ENCODE assay signal across 9 cellular contexts in the genomic region with DNA sequence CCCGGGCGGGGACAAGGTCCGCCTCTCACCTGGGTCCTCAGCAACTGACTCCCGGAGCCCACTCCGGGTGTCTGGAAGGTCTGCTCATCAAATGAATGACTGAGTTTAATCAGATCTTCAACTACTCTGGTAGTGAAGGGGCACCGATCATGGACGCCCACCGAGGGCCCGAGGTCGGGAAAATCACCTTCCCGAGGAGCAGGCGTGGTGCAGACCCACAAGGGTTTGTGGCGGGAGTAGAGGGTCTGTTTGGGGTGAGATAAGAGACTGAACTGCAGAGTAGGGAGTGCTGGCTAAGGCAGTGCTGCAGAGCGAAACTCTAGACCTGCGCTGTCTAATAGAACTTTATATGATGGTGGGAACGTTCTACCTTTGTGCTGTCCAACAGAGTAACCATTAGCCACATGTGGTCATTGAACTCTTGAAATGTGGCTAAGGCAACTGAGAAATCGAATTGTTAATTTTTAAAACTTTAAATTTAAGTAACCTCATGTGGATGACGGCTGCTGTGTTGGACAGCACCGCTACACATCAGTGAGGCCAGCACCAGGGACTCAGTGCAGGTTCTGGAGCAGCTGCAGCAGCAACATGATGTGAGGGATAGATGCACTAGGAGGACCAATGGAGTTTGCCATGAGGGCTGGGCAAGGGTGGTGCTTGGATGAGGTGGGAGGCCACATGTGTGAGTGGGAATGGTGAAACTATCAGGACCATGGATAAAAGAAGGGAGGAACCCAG. TPM values are rescaled to one million over a fixed set of nuclear protein-coding genes. Genes with fewer than 3 reads are reported as not detected.
DNase-seq lines count a peak whose midpoint lies in the region; ATAC-seq, FAIRE-seq and TF ChIP-seq lines count a peak whose summit lies in the region.
"Not testable (repeated sequence)": the region's sequence is repeated elsewhere in the genome, so short reads cannot be mapped to it uniquely, and the experiment has no call there.
"Had no signal": no experiment of that assay in that cellular context is flagged by ENCODE, and none has a peak within 500 bp of the region (broad histone marks: within the 10 kb centered on the region; RNA-seq: fewer than 3 reads in every experiment).

No MANE protein-coding gene starts in this region.

- 18% methylated on average over 19 of the region's 19 CpGs; no CpG with 5 or more reads in 1 of the 2 experiments for WGBS in H1 (ENCODE audit: extremely low coverage in 1 of 2, insufficient coverage in 1 of 2, insufficient read length in 1 of 2, insufficient replicate concordance in 2 of 2, low coverage in 1 of 2, low lambda C conversion rate in 2 of 2, missing lambda C conversion rate in 1 of 2), 2 experiments

- H3K4ac ChIP-seq in H1 (replicated peaks; ENCODE audit: insufficient read length, low read depth, low read length), result not testable (repeated sequence)

- peak overlapping the region; percentile 80 to 97 (median 92) for H3K4me2 ChIP-seq in BLaER1 treated with 17β-estradiol and CSF1 and Interleukin-3, amounts not matched to agents 10 nM and 100 nM
- peak overlapping the region; percentile 44 to 66 for H3K4me2 ChIP-seq in H1 (ENCODE audit: insufficient read depth in 1 of 2, low read depth in 2 of 2, low read length in 2 of 2)

- ATAC-seq in activated naive CD4-positive, alpha-beta T cell treated with anti-CD3 and anti-CD28 coated beads, Interleukin-2, amount 50 U/mL, for 72 hours, result not testable (repeated sequence)

- not testable (repeated sequence) for TF ChIP-seq EP300 in H1 (IDR thresholded peaks at IDR 0.05; ENCODE audit: borderline replicate concordance in 1 of 2, low read depth in 2 of 2, low read length in 2 of 2)

- not testable (repeated sequence) for H3K27me3 ChIP-seq in BLaER1 treated with 17β-estradiol and CSF1 and Interleukin-3, amounts not matched to agents 10 nM and 100 nM; Peyer's patch; H1 (replicated peaks in 1 of 4; ENCODE audit: control insufficient read depth in 3 of 4, extremely low read depth in 1 of 4, insufficient read depth in 3 of 4, low read length in 3 of 4)

- not testable (repeated sequence) for TF ChIP-seq RAD21 in H1 (IDR thresholded peaks at IDR 0.05 in 1 of 2, conservative IDR thresholded peaks at IDR 0.05 in 1 of 2; ENCODE audit: low read depth in 2 of 2, low read length in 2 of 2)

- H3K27ac ChIP-seq in BLaER1 treated with 17β-estradiol and CSF1 and Interleukin-3, amounts not matched to agents 10 nM and 100 nM, result peak overlapping the region; percentile 69 to 89 (median 83)
- H3K27ac ChIP-seq in HEK293 (ENCODE audit: extremely low read depth, low read depth, low read length) (peak overlapping the region; percentile 71; the same call in 1 of the 2 replicates), Peyer's patch (peak overlapping the region; percentile 65 to 83 (median 76)), substantia nigra (ENCODE audit: low read depth, low read length, poor library complexity, severe bottlenecking) (peak overlapping the region; percentile 83)
- H3K27ac ChIP-seq in H1 (ENCODE audit: low read depth, low read length), result not testable (repeated sequence)

- not testable (repeated sequence) for H4K91ac ChIP-seq in H1 (replicated peaks; ENCODE audit: insufficient read length, low read length)

- H4K8ac ChIP-seq in H1 (ENCODE audit: extremely low read depth, insufficient read depth, low read length), result peak overlapping the region; percentile 9; the same call in 1 of the 2 replicates

- H3K4me1 ChIP-seq in BLaER1 treated with 17β-estradiol and CSF1 and Interleukin-3, amounts not matched to agents 10 nM and 100 nM, result peaks cover 22 to 28% (median 25%) of the 10 kb centered on the region in 10 experiments
- H3K4me1 ChIP-seq in HEK293 (ENCODE audit: control insufficient read depth, insufficient read depth, low read length); H1 (replicated peaks in 1 of 4; ENCODE audit: control insufficient read depth in 3 of 4, insufficient read depth in 4 of 4, low read length in 3 of 4): not testable (repeated sequence)
- peaks cover 0 to 42% (median 7%) of the 10 kb centered on the region in 4 donors for H3K4me1 ChIP-seq in Peyer's patch

- not testable (repeated sequence) for H2BK5ac ChIP-seq in H1 (ENCODE audit: low read depth, low read length)

- not testable (repeated sequence) for H4K5ac ChIP-seq in H1 (ENCODE audit: insufficient read length, low read depth, low read length)

- not testable (repeated sequence) for H2BK15ac ChIP-seq in H1 (ENCODE audit: low read length)

- peak overlapping the region; percentile 97 for H3K4me3 Mint-ChIP-seq in neural crest cell

- H3K27ac Mint-ChIP-seq in activated naive CD4-positive, alpha-beta T cell treated with anti-CD3 and anti-CD28 coated beads, Interleukin-2, amount 50 U/mL, for 72 hours, result peak overlapping the region; percentile 96 to 98
- peak overlapping the region; percentile 50 for H3K27ac Mint-ChIP-seq in neural crest cell (ENCODE audit: unreplicated experiment)

- not testable (repeated sequence) for H2BK12ac ChIP-seq in H1 (ENCODE audit: low read depth, low read length)

- not testable (repeated sequence) for H3K79me2 ChIP-seq in H1 (ENCODE audit: control insufficient read depth in 1 of 2, insufficient read depth in 2 of 2, low read length in 2 of 2)

- H3K9me3 Mint-ChIP-seq in activated naive CD4-positive, alpha-beta T cell treated with anti-CD3 and anti-CD28 coated beads, Interleukin-2, amount 50 U/mL, for 72 hours; neural crest cell: not testable (repeated sequence)

- FAIRE-seq in H1 (lab: Jason Lieb, UNC), result not testable (repeated sequence)

- peaks cover 14% of the 10 kb centered on the region for H3K23me2 ChIP-seq in H1 (ENCODE audit: low read depth, low read length)

- TF ChIP-seq POLR2A in Peyer's patch (IDR thresholded peaks at IDR 0.05); H1 (IDR thresholded peaks at IDR 0.05; ENCODE audit: control extremely low read depth in 1 of 2, low read depth in 2 of 2, low read length in 2 of 2): not testable (repeated sequence)

- H3K9ac ChIP-seq in BLaER1 treated with 17β-estradiol and CSF1 and Interleukin-3, amounts not matched to agents 10 nM and 100 nM, result peak overlapping the region; percentile 88 to 95 (median 92)
- peak overlapping the region; percentile 51 to 66 (median 62) for H3K9ac ChIP-seq in H1 (replicated peaks in 1 of 4; ENCODE audit: extremely low read depth in 1 of 4, low read depth in 3 of 4, low read length in 3 of 4)

- not testable (repeated sequence) for H2BK120ac ChIP-seq in H1 (replicated peaks; ENCODE audit: low read depth, low read length)

- not testable (repeated sequence) for H3K14ac ChIP-seq in H1 (ENCODE audit: insufficient read length)

- H3K9me3 ChIP-seq in BLaER1 treated with 17β-estradiol and CSF1 and Interleukin-3, amounts not matched to agents 10 nM and 100 nM (replicated peaks in 1 of 11), result peaks cover 0 to 12% (median 5%) of the 10 kb centered on the region in 11 experiments; a peak in 8 of 22 replicates
- H3K9me3 ChIP-seq in HEK293 (ENCODE audit: control insufficient read depth, insufficient read depth, low read depth, low read length); Peyer's patch; H1 (ENCODE audit: insufficient read depth in 2 of 2, low read depth in 1 of 2, low read length in 1 of 2); iPS-18c (ENCODE audit: control insufficient read depth, insufficient read depth, low read length): not testable (repeated sequence)

- POLR2A ChIA-PET in HEK293 (lab: Yijun Ruan, JAX) (interaction anchor here (1.4 kb wide), 1 partner anchor 10 kb away, joined by 4 read pairs; no protein-coding TSS in a partner anchor), H1 (lab: Charles Lee; ENCODE audit: partially characterized antibody) (interaction anchor here (1.9 to 2.6 kb wide), 2 partner anchors 12 to 29 kb away, joined by 7 to 12 read pairs; a partner anchor contains a TSS)

- TF ChIP-seq CTCF in HEK293 (tag by site-specific recombination; IDR thresholded peaks at IDR 0.05); Peyer's patch (IDR thresholded peaks at IDR 0.05); H1 (IDR thresholded peaks at IDR 0.05; ENCODE audit: control extremely low read depth in 1 of 3, insufficient read depth in 1 of 3, low read depth in 1 of 3, low read length in 3 of 3); neural crest cell (conservative IDR thresholded peaks at IDR 0.05): not testable (repeated sequence)

- H3K27me3 Mint-ChIP-seq in neural crest cell (ENCODE audit: low read depth), result peaks cover 18% of the 10 kb centered on the region

- H4K20me1 ChIP-seq in BLaER1 treated with 17β-estradiol and CSF1 and Interleukin-3, amounts not matched to agents 10 nM and 100 nM, result peaks cover 0 to 29% (median 16%) of the 10 kb centered on the region in 11 experiments; a peak in 13 of 22 replicates
- H4K20me1 ChIP-seq in H1 (replicated peaks in 1 of 2; ENCODE audit: control insufficient read depth in 1 of 2, insufficient read depth in 2 of 2, low read length in 2 of 2), result not testable (repeated sequence)

- not testable (repeated sequence) for H2BK20ac ChIP-seq in H1 (ENCODE audit: low read length)

- not testable (repeated sequence) for H3K18ac ChIP-seq in H1 (ENCODE audit: extremely low read depth, low read length)

- peaks cover 0 to 18% (median 0%) of the 10 kb centered on the region in 11 experiments; a peak in 2 of 22 replicates for H3K36me3 ChIP-seq in BLaER1 treated with 17β-estradiol and CSF1 and Interleukin-3, amounts not matched to agents 10 nM and 100 nM
- not testable (repeated sequence) for H3K36me3 ChIP-seq in HEK293 (ENCODE audit: control insufficient read depth in 2 of 2, insufficient read depth in 1 of 2, low read length in 2 of 2); Peyer's patch; H1 (ENCODE audit: control insufficient read depth in 2 of 4, insufficient read depth in 4 of 4, low read length in 3 of 4)

- H2AK5ac ChIP-seq in H1 (ENCODE audit: low read depth, low read length), result not testable (repeated sequence)

- not testable (repeated sequence) for H3K79me1 ChIP-seq in H1 (ENCODE audit: low read depth, low read length)

- not testable (repeated sequence) for DNase-seq in Peyer's patch; activated naive CD4-positive, alpha-beta T cell treated with anti-CD3 and anti-CD28 coated beads, Interleukin-2, amount 50 U/mL, for 72 hours (ENCODE audit: low spot score in 2 of 2); H1 (ENCODE audit: low read depth in 1 of 2, low spot score in 2 of 2); neural crest cell (ENCODE audit: low read depth, low spot score); substantia nigra (lab: John Stamatoyannopoulos, UW)

- CTCF ChIA-PET in HEK293 (lab: Yijun Ruan, JAX), result not testable (repeated sequence)
- CTCF ChIA-PET in H1 (lab: Charles Lee; ENCODE audit: partially characterized antibody), result interaction anchor here (0.6 to 2.0 kb wide), 3 partner anchors 11 to 1268 kb away, joined by 3 to 11 read pairs (median 3); no protein-coding TSS in a partner anchor

- peaks cover 11 to 13% of the 10 kb centered on the region in 2 donors for H3K36me3 Mint-ChIP-seq in activated naive CD4-positive, alpha-beta T cell treated with anti-CD3 and anti-CD28 coated beads, Interleukin-2, amount 50 U/mL, for 72 hours
- not testable (repeated sequence) for H3K36me3 Mint-ChIP-seq in neural crest cell (ENCODE audit: low read depth)

- peaks cover 25% of the 10 kb centered on the region for H3K4me1 Mint-ChIP-seq in neural crest cell

- not testable (repeated sequence) for H3K23ac ChIP-seq in H1 (ENCODE audit: insufficient read length)

- H3K4me3 ChIP-seq in BLaER1 treated with 17β-estradiol and CSF1 and Interleukin-3, amounts not matched to agents 10 nM and 100 nM, result peak overlapping the region; percentile 89 to 99 (median 96)
- H3K4me3 ChIP-seq in HEK293 (ENCODE audit: low read depth, low read length) (peak overlapping the region; percentile 65), Peyer's patch (peak overlapping the region; percentile 81 to 93 (median 89)), H1 (ENCODE audit: extremely low read depth in 1 of 4, insufficient read depth in 2 of 4, low read depth in 3 of 4, low read length in 4 of 4) (peak overlapping the region; percentile 81 to 98 (median 88)), iPS-18c (ENCODE audit: insufficient read depth, low read depth, low read length) (peak overlapping the region; percentile 77)

- H3K56ac ChIP-seq in H1 (replicated peaks; ENCODE audit: insufficient read length, low read depth, low read length), result not testable (repeated sequence)

- H2AFZ ChIP-seq in H1 (ENCODE audit: low read length), result 0 out of 2 replicates have a peak overlapping the region, but pooled peaks have one; percentile 40

RNA-seq across cellular contexts. Expression of a gene that starts 0.7 kb away (rescaled TPM):
- total RNA-seq in Peyer's patch (100 to 1,000 TPM in 1 of 4 donors, 10 to 100 TPM in 3; 74.3 to 101 (median 84.3) TPM), neural crest cell (42.4 and 44.9 TPM in 2 replicates)
- 10 to 100 TPM; 25.5 to 34.0 TPM for total RNA-seq in activated naive CD4-positive, alpha-beta T cell treated with anti-CD3 and anti-CD28 coated beads, Interleukin-2, amount 50 U/mL, for 72 hours
- 30.5 and 34.2 TPM in 2 replicates for total RNA-seq in H1 (2021; fragmentation: NEBNext Ultra II Directional; extraction: Animal tissue kit (Norgen Biotek cat#: 25700))
- polyA plus RNA-seq in H1 (2011; rRNA removed), result 57.7 and 71.5 TPM in 2 replicates
- 42.3 TPM for polyA plus RNA-seq in H1 (2011; cell fraction: cytosol; rRNA removed)
- 154 TPM for polyA plus RNA-seq in H1 (2011; cell fraction: nucleus; rRNA removed)
- polyA plus RNA-seq in H1 (2012, experiment 1 of 2), result 14.4 to 33.7 TPM (median 28.7 TPM) in 4 replicates
- 25.2 TPM for polyA plus RNA-seq in H1 (2012, experiment 2 of 2)
- polyA plus RNA-seq in H1 (2013, experiment 1 of 2), result 25.4 TPM
- 26.8 TPM for polyA plus RNA-seq in H1 (2013, experiment 2 of 2)
- 49.8 TPM in 2 replicates for polyA minus RNA-seq in H1 (2011; rRNA and poly(A)+ RNA removed)
- 26.6 TPM for polyA minus RNA-seq in H1 (2011; cell fraction: cytosol; rRNA and poly(A)+ RNA removed)
- 51.9 TPM for polyA minus RNA-seq in H1 (2011; cell fraction: nucleus; rRNA and poly(A)+ RNA removed)

RNA-seq across cellular contexts. Expression of a gene that starts 0.8 kb away (rescaled TPM):
- total RNA-seq in Peyer's patch (100 to 1,000 TPM in 2 of 4 donors, 10 to 100 TPM in 2; 52.0 to 156 (median 93.3) TPM), neural crest cell (15.0 and 18.1 TPM in 2 replicates)
- total RNA-seq in activated naive CD4-positive, alpha-beta T cell treated with anti-CD3 and anti-CD28 coated beads, Interleukin-2, amount 50 U/mL, for 72 hours, result 10 to 100 TPM; 11.8 to 15.9 TPM
- total RNA-seq in H1 (2021; fragmentation: NEBNext Ultra II Directional; extraction: Animal tissue kit (Norgen Biotek cat#: 25700)), result 6.2 and 8.5 TPM in 2 replicates
- polyA plus RNA-seq in H1 (2011; rRNA removed), result 9.5 and 14.2 TPM in 2 replicates
- 13.9 TPM for polyA plus RNA-seq in H1 (2011; cell fraction: cytosol; rRNA removed)
- polyA plus RNA-seq in H1 (2011; cell fraction: nucleus; rRNA removed), result 85.9 TPM
- polyA plus RNA-seq in H1 (2012, experiment 1 of 2), result 9.0 to 11.8 TPM (median 9.3 TPM) in 4 replicates
- polyA plus RNA-seq in H1 (2012, experiment 2 of 2), result 4.6 TPM
- polyA plus RNA-seq in H1 (2013, experiment 1 of 2), result 8.6 TPM
- polyA plus RNA-seq in H1 (2013, experiment 2 of 2), result 7.0 TPM
- 6.0 and 7.3 TPM in 2 replicates for polyA minus RNA-seq in H1 (2011; rRNA and poly(A)+ RNA removed)
- polyA minus RNA-seq in H1 (2011; cell fraction: cytosol; rRNA and poly(A)+ RNA removed), result 13.4 TPM
- 23.3 TPM for polyA minus RNA-seq in H1 (2011; cell fraction: nucleus; rRNA and poly(A)+ RNA removed)

RNA-seq across cellular contexts. Expression of a gene that starts 15.9 kb away (rescaled TPM):
- 100 to 1,000 TPM in 3 of 4 donors, 10 to 100 TPM in 1; 99.0 to 170 (median 119) TPM for total RNA-seq in Peyer's patch
- total RNA-seq in activated naive CD4-positive, alpha-beta T cell treated with anti-CD3 and anti-CD28 coated beads, Interleukin-2, amount 50 U/mL, for 72 hours, result 100 to 1,000 TPM; 137 to 164 TPM
- 222 and 236 TPM in 2 replicates for total RNA-seq in H1 (2021; fragmentation: NEBNext Ultra II Directional; extraction: Animal tissue kit (Norgen Biotek cat#: 25700))
- 260 and 275 TPM in 2 replicates for polyA plus RNA-seq in H1 (2011; rRNA removed)
- 237 TPM for polyA plus RNA-seq in H1 (2011; cell fraction: cytosol; rRNA removed)
- polyA plus RNA-seq in H1 (2011; cell fraction: nucleus; rRNA removed), result 509 TPM
- 188 to 293 TPM (median 261 TPM) in 4 replicates for polyA plus RNA-seq in H1 (2012, experiment 1 of 2)
- 246 TPM for polyA plus RNA-seq in H1 (2012, experiment 2 of 2)
- 99.8 TPM for polyA plus RNA-seq in H1 (2013, experiment 1 of 2)
- polyA plus RNA-seq in H1 (2013, experiment 2 of 2), result 92.7 TPM
- polyA minus RNA-seq in H1 (2011; rRNA and poly(A)+ RNA removed), result 303 and 366 TPM in 2 replicates
- polyA minus RNA-seq in H1 (2011; cell fraction: cytosol; rRNA and poly(A)+ RNA removed), result 156 TPM
- 198 TPM for polyA minus RNA-seq in H1 (2011; cell fraction: nucleus; rRNA and poly(A)+ RNA removed)
- total RNA-seq in neural crest cell, result 150 and 162 TPM in 2 replicates

RNA-seq across cellular contexts. Expression of a gene that starts 29.4 kb away (rescaled TPM):
- 1 to 10 TPM; 1.2 to 3.5 (median 2.9) TPM for total RNA-seq in Peyer's patch
- not detected for total RNA-seq in activated naive CD4-positive, alpha-beta T cell treated with anti-CD3 and anti-CD28 coated beads, Interleukin-2, amount 50 U/mL, for 72 hours
- total RNA-seq in H1 (2021; fragmentation: NEBNext Ultra II Directional; extraction: Animal tissue kit (Norgen Biotek cat#: 25700)), result 1.6 and 2.9 TPM in 2 replicates
- 8.8 and 13.1 TPM in 2 replicates for polyA plus RNA-seq in H1 (2011; rRNA removed)
- 5.9 TPM for polyA plus RNA-seq in H1 (2011; cell fraction: cytosol; rRNA removed)
- polyA plus RNA-seq in H1 (2011; cell fraction: nucleus; rRNA removed), result 7.3 TPM
- 3.7 to 6.4 TPM (median 6.0 TPM) in 4 replicates for polyA plus RNA-seq in H1 (2012, experiment 1 of 2)
- polyA plus RNA-seq in H1 (2012, experiment 2 of 2), result 5.3 TPM
- 7.9 TPM for polyA plus RNA-seq in H1 (2013, experiment 1 of 2)
- polyA plus RNA-seq in H1 (2013, experiment 2 of 2), result 7.7 TPM
- polyA minus RNA-seq in H1 (2011; rRNA and poly(A)+ RNA removed), result 3.1 and 3.4 TPM in 2 replicates
- 8.0 TPM for polyA minus RNA-seq in H1 (2011; cell fraction: cytosol; rRNA and poly(A)+ RNA removed)
- 14.2 TPM for polyA minus RNA-seq in H1 (2011; cell fraction: nucleus; rRNA and poly(A)+ RNA removed)
- total RNA-seq in neural crest cell, result 0.89 and 0.96 TPM in 2 replicates
- total RNA-seq: posterior vena cava had no signal

RNA-seq across cellular contexts. Expression of a gene that starts 33.7 kb away (rescaled TPM):
- 10 to 100 TPM; 35.4 to 46.4 (median 40.7) TPM for total RNA-seq in Peyer's patch
- total RNA-seq in activated naive CD4-positive, alpha-beta T cell treated with anti-CD3 and anti-CD28 coated beads, Interleukin-2, amount 50 U/mL, for 72 hours, result 10 to 100 TPM; 29.9 to 31.6 TPM
- 23.9 and 24.0 TPM in 2 replicates for total RNA-seq in H1 (2021; fragmentation: NEBNext Ultra II Directional; extraction: Animal tissue kit (Norgen Biotek cat#: 25700))
- polyA plus RNA-seq in H1 (2011; rRNA removed), result 20.9 and 26.6 TPM in 2 replicates
- polyA plus RNA-seq in H1 (2011; cell fraction: cytosol; rRNA removed), result 22.7 TPM
- polyA plus RNA-seq in H1 (2011; cell fraction: nucleus; rRNA removed), result 27.5 TPM
- 11.9 to 25.8 TPM (median 24.2 TPM) in 4 replicates for polyA plus RNA-seq in H1 (2012, experiment 1 of 2)
- 21.9 TPM for polyA plus RNA-seq in H1 (2012, experiment 2 of 2)
- 8.3 TPM for polyA plus RNA-seq in H1 (2013, experiment 1 of 2)
- 9.1 TPM for polyA plus RNA-seq in H1 (2013, experiment 2 of 2)
- 24.6 and 27.9 TPM in 2 replicates for polyA minus RNA-seq in H1 (2011; rRNA and poly(A)+ RNA removed)
- 15.9 TPM for polyA minus RNA-seq in H1 (2011; cell fraction: cytosol; rRNA and poly(A)+ RNA removed)
- polyA minus RNA-seq in H1 (2011; cell fraction: nucleus; rRNA and poly(A)+ RNA removed), result 27.7 TPM
- total RNA-seq in neural crest cell, result 40.1 and 46.1 TPM in 2 replicates
